In genomic region chr11:116384407-116384806, GRCh38 we compare ENCODE assay signal across 1 cellular context.
TF ChIP-seq lines count a peak whose summit lies in the region.

No MANE protein-coding gene starts in this region.

TF ChIP-seq in SK-N-SH, 30 proteins besides CTCF, POLR2A, EP300 and RAD21 (continued from another document):
- TF ChIP-seq ZBTB33 (IDR thresholded peaks at IDR 0.05; ENCODE audit: borderline replicate concordance, low read depth) = no peak
- TF ChIP-seq USF2 (IDR thresholded peaks at IDR 0.05; ENCODE audit: borderline replicate concordance, low read depth, low read length) = no peak
- TF ChIP-seq TAF1 (IDR thresholded peaks at IDR 0.05; ENCODE audit: borderline replicate concordance, low read depth, low read length) = no peak
- TF ChIP-seq NFIC (IDR thresholded peaks at IDR 0.05; ENCODE audit: borderline replicate concordance) = no peak
- peak; percentile 92 for TF ChIP-seq GATA2 (CRISPR knock-in tag; IDR thresholded peaks at IDR 0.05)
- no peak for TF ChIP-seq TEAD4 (IDR thresholded peaks at IDR 0.05; ENCODE audit: borderline replicate concordance, insufficient read depth)
- no peak for TF ChIP-seq SIN3A (IDR thresholded peaks at IDR 0.05; ENCODE audit: borderline replicate concordance, low read depth, low read length)
- TF ChIP-seq MAX (IDR thresholded peaks at IDR 0.05; ENCODE audit: low read depth) = no peak
- no peak for TF ChIP-seq JUND (IDR thresholded peaks at IDR 0.05)
- no peak for TF ChIP-seq USF1 (IDR thresholded peaks at IDR 0.05; ENCODE audit: borderline replicate concordance, low read depth)
- no peak for TF ChIP-seq NRF1 (IDR thresholded peaks at IDR 0.05; ENCODE audit: low read depth, low read length)
- TF ChIP-seq GABPA (IDR thresholded peaks at IDR 0.05; ENCODE audit: low read depth) = no peak
- peak; percentile 95 for TF ChIP-seq RCOR1 (IDR thresholded peaks at IDR 0.05; ENCODE audit: low read length)
- TF ChIP-seq FOXM1 (IDR thresholded peaks at IDR 0.05; ENCODE audit: low read depth) = no peak
- TF ChIP-seq ELF1 (IDR thresholded peaks at IDR 0.05) = no peak
